In the genomic region with DNA sequence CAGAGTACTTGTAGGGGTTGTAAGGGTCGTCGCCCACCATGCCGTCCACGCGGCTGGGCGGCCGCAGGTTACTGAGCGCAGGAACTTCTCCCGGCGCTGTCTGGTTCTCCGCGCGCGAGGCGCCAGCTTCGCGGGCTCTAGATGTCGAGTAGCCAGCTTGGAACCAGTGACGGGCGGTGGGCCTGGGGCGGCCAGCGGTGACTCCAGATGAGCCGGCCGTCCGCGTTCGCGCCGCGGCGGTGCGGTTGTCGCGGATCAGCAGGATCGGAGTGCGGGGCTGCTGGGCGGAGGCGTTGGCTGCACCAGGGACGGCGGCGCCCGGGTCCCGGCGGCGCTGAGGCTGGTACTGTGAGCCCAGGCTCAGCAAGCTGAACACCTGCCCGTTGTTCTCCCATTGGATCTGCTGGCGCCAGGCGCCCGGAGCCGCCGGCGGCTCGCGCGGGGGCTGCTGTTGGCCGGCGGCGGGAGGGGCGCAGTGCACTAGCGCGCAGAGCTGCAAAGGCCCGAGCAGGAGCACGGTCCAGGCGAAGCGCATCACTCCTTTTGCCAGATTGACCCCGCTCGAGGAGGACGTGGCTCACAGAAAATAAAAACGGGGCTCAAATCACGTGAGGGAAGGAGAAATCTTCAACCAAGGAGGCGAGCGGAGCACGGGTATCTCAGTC, we compare ENCODE assay signal across 9 cellular contexts. TPM values are rescaled to one million over a fixed set of nuclear protein-coding genes. Genes with fewer than 3 reads are reported as not detected.
DNase-seq lines count a peak whose midpoint lies in the region; ATAC-seq and TF ChIP-seq lines count a peak whose summit lies in the region.
"Had no signal": no experiment of that assay in that cellular context is flagged by ENCODE, and none has a peak within 500 bp of the region (broad histone marks: within the 10 kb centered on the region; RNA-seq: fewer than 3 reads in every experiment).

No MANE protein-coding gene starts in this region.

- peak; percentile 2 for DNase-seq in NCI-H2171 treated with DMSO at 0.1 percent for 48 hours (lab: John Stamatoyannopoulos, UW)
- DNase-seq in NCI-H2171 (lab: John Stamatoyannopoulos, UW), result no peak
- no peak for DNase-seq in HFFc6
- DNase-seq in T-helper 17 cell, result no peak
- no peak for DNase-seq in esophagus muscularis mucosa (ENCODE audit: extremely low spot score)
- DNase-seq in nephron progenitor cell, result peak; percentile 67
- no peak for DNase-seq in stimulated activated naive CD4-positive, alpha-beta T cell (lab: John Stamatoyannopoulos, UW)
- no peak for DNase-seq in COLO829 (ENCODE audit: low spot score)

- peak overlapping the region; percentile 98 for H3K4me3 Mint-ChIP-seq in HFFc6
- H3K4me3 Mint-ChIP-seq in T-helper 17 cell, result peak overlapping the region; percentile 87
- peak overlapping the region; percentile 93 for H3K4me3 Mint-ChIP-seq in nephron progenitor cell

- no peaks in the 10 kb centered on the region for H3K9me3 Mint-ChIP-seq in HFFc6
- H3K9me3 Mint-ChIP-seq in nephron progenitor cell, result no peaks in the 10 kb centered on the region

- H3K4me1 ChIP-seq in esophagus muscularis mucosa, result peaks cover 14 to 33% (median 27%) of the 10 kb centered on the region in 4 donors

- no peak for TF ChIP-seq POLR2A in esophagus muscularis mucosa (IDR thresholded peaks at IDR 0.05; ENCODE audit: low read depth)

- H3K4me3 ChIP-seq in esophagus muscularis mucosa, result peak overlapping the region; percentile 64 to 77 (median 66)

- peak overlapping the region; percentile 64 to 87 (median 72) for H3K27ac ChIP-seq in esophagus muscularis mucosa (replicated peaks in 1 of 4)
- H3K27ac ChIP-seq: C4-2B had no signal

- intact Hi-C loops in esophagus muscularis mucosa (cut with DNase I), result loop anchor here (5.0 kb wide), 1 partner anchor 115 kb away; a partner anchor contains a TSS

- H3K36me3 ChIP-seq in esophagus muscularis mucosa, result no peaks in the 10 kb centered on the region

- 2% methylated on average over 25 of the region's 73 CpGs for WGBS in esophagus muscularis mucosa

- H3K9me3 ChIP-seq in T-helper 17 cell (ENCODE audit: control insufficient read depth, low read length, poor library complexity, severe bottlenecking), result no peaks in the 10 kb centered on the region
- no peaks in the 10 kb centered on the region for H3K9me3 ChIP-seq in esophagus muscularis mucosa

- ATAC-seq in T-helper 17 cell, result no peak

- H3K36me3 Mint-ChIP-seq in HFFc6 (ENCODE audit: low read depth), result peaks cover 46% of the 10 kb centered on the region
- H3K36me3 Mint-ChIP-seq in T-helper 17 cell (ENCODE audit: low read depth), result peaks cover 4% of the 10 kb centered on the region
- peaks cover 15% of the 10 kb centered on the region for H3K36me3 Mint-ChIP-seq in nephron progenitor cell (ENCODE audit: low read depth)

- no peaks in the 10 kb centered on the region for H3K27me3 ChIP-seq in esophagus muscularis mucosa

- H3K27me3 Mint-ChIP-seq in HFFc6 (ENCODE audit: insufficient read depth) (peaks cover 4% of the 10 kb centered on the region), T-helper 17 cell (peaks cover 67% of the 10 kb centered on the region), nephron progenitor cell (ENCODE audit: low read depth, poor library complexity) (peaks cover 49% of the 10 kb centered on the region)

- TF ChIP-seq CTCF in HFFc6 (IDR thresholded peaks at IDR 0.05) (no peak), esophagus muscularis mucosa (IDR thresholded peaks at IDR 0.05) (no peak), nephron progenitor cell (IDR thresholded peaks at IDR 0.05) (no peak)

- H3K27ac Mint-ChIP-seq in HFFc6 (peak overlapping the region; percentile 98), T-helper 17 cell (peak overlapping the region; percentile 71), nephron progenitor cell (peak overlapping the region; percentile 79)

- H3K4me1 Mint-ChIP-seq in HFFc6 (ENCODE audit: low read depth) (peaks cover 72% of the 10 kb centered on the region), T-helper 17 cell (peaks cover 12% of the 10 kb centered on the region), nephron progenitor cell (peaks cover 42% of the 10 kb centered on the region)

- no peak for TF ChIP-seq EP300 in esophagus muscularis mucosa (IDR thresholded peaks at IDR 0.05)

RNA-seq across cellular contexts. Expression of a gene that starts 0.5 kb away (rescaled TPM):
- 1,000 to 10,000 TPM in 3 of 6 experiments, 100 to 1,000 TPM in 3; 890 to 1,151 (median 989) TPM for total RNA-seq in HFFc6 (2021; fragmentation: NEBNext Ultra II Directional; extraction: Animal tissue kit (Norgen Biotek cat#: 25700))
- total RNA-seq in T-helper 17 cell, result under 1 TPM in 1 of 2 donors, not detected in 1; 0.65 TPM
- total RNA-seq in esophagus muscularis mucosa, result 10 to 100 TPM in 2 of 4 donors, 1 to 10 TPM in 2; 6.6 to 15.2 (median 12.2) TPM

RNA-seq across cellular contexts. Expression of a gene that starts 51.8 kb away (rescaled TPM):
- total RNA-seq in HFFc6 (2021; fragmentation: NEBNext Ultra II Directional; extraction: Animal tissue kit (Norgen Biotek cat#: 25700)), result under 1 TPM in 5 of 6 experiments, not detected in 1; 0.10 to 0.28 (median 0.16) TPM
- total RNA-seq in T-helper 17 cell (under 1 TPM in 1 of 2 donors, not detected in 1; 0.57 TPM), esophagus muscularis mucosa (1 to 10 TPM in 1 of 4 donors, under 1 TPM in 2, not detected in 1; 0.33 to 1.8 (median 0.71) TPM)

Comparison
In these comparisons a context has a peak if more than half of its experiments do, and no peak if none do; other contexts are left out.
1. DNase-seq: peak in NCI-H2171 treated with DMSO at 0.1 percent for 48 hours (single experiment) and nephron progenitor cell (single experiment); none in NCI-H2171 (single experiment), HFFc6 (single experiment), T-helper 17 cell (0 of 3), esophagus muscularis mucosa (single experiment), stimulated activated naive CD4-positive, alpha-beta T cell (0 of 6) and COLO829 (single experiment).
2. RNA of a gene that starts 0.5 kb away (total RNA-seq): 890 to 1,151 TPM in HFFc6; 6.6 to 15.2 TPM in esophagus muscularis mucosa and 0.65 TPM in T-helper 17 cell; every median in the first group is over 10 times any median in the second.
3. Peak in every context shown above with its lines, with median percentiles within 50 percentile points of each other: H3K27ac Mint-ChIP-seq and H3K4me3 Mint-ChIP-seq.